19 cellular contexts compared by ENCODE assay signal in the genomic region with DNA sequence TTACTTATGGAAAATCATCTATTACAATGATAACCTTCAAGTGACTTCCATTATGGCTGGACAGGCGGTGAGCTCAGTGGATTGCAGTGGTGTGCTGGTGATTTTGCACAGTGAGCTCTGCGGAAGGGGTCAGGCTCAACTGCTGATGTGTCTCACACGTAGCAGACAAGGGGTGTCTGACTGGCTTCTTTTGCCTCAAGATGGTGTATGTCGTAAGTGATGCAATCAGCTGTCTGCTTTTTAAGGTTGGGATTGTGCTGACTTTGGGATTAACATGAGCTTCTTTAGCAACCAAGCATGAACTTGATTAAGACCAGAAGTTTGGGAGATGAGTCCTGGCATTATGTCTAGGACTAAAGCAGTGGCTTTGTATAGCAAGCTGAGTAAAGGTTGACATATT. TPM values are rescaled to one million over a fixed set of nuclear protein-coding genes. Genes with fewer than 3 reads are reported as not detected.
DNase-seq lines count a peak whose midpoint lies in the region; ATAC-seq and TF ChIP-seq lines count a peak whose summit lies in the region.
"Had no signal": no experiment of that assay in that cellular context is flagged by ENCODE, and none has a peak within 500 bp of the region (broad histone marks: within the 10 kb centered on the region; RNA-seq: fewer than 3 reads in every experiment).

No MANE protein-coding gene starts in this region.

- TSS peak; percentile 31 for BruUV-seq in MCF 10A (replicated peaks; lab: Mats Ljungman, UMichigan)
- no TSS peak for BruUV-seq in mammary epithelial cell (replicated peaks; lab: Mats Ljungman, UMichigan)

- H3K27me3 ChIP-seq in mammary epithelial cell (ENCODE audit: insufficient read depth, low read length): no peaks in the 10 kb centered on the region
- H3K27me3 ChIP-seq in body of pancreas: no peaks in the 10 kb centered on the region
- no peaks in the 10 kb centered on the region for H3K27me3 ChIP-seq in gastroesophageal sphincter
- H3K27me3 ChIP-seq: BLaER1, foreskin keratinocyte, transverse colon had no signal

- CTCF ChIA-PET in MCF 10A (lab: Yijun Ruan, JAX) (interaction anchor here (1.0 to 1.3 kb wide), 2 partner anchors 84 to 188 kb away, joined by 3 read pairs; no protein-coding TSS in a partner anchor), mammary epithelial cell (lab: Charles Lee; ENCODE audit: low non-redundant PET) (no interaction called here)

- DNase-seq in MCF 10A (ENCODE audit: unreplicated experiment) (no peak), mammary epithelial cell (no peak), body of pancreas (peak in 1 of 4 donors; percentile 9), C1 segment of cervical spinal cord (lab: John Stamatoyannopoulos, UW) (no peak), HK-2 (ENCODE audit: unreplicated experiment) (no peak)
- DNase-seq: activated CD4-positive, alpha-beta T cell treated with anti-CD3 and anti-CD28 coated beads for 36 hours; activated naive CD8-positive, alpha-beta T cell treated with anti-CD3 and anti-CD28 coated beads for 36 hours; foreskin keratinocyte; GM23248; NCI-H345; stimulated activated CD4-positive, alpha-beta T cell treated with anti-CD3 and anti-CD28 coated beads, Interleukin-2, amount 100 ng/mL, for 48 hours; stimulated activated naive CD4-positive, alpha-beta T cell; T-cell; transverse colon had no signal

- H3K36me3 Mint-ChIP-seq in MCF 10A (ENCODE audit: insufficient read depth, unreplicated experiment): peaks cover 45% of the 10 kb centered on the region

- H3K4me1 Mint-ChIP-seq in MCF 10A (ENCODE audit: insufficient read depth, unreplicated experiment): no peaks in the 10 kb centered on the region
- H3K4me1 Mint-ChIP-seq: activated naive CD8-positive, alpha-beta T cell treated with anti-CD3 and anti-CD28 coated beads for 36 hours; activated T-helper 17 cell treated with anti-CD3 and anti-CD28 coated beads, Interleukin-2, amount 50 U/mL, for 72 hours; T-cell had no signal

- H2AFZ ChIP-seq in mammary epithelial cell (ENCODE audit: low read depth, low read length): no peak overlapping the region
- H2AFZ ChIP-seq: GM23248 had no signal

- ATAC-seq in body of pancreas: peak; percentile 9
- no peak for ATAC-seq in gastroesophageal sphincter
- ATAC-seq in esophagus mucosa: no peak
- ATAC-seq in GM21515 (IDR thresholded peaks at IDR 0.05; ENCODE audit: unreplicated experiment): no peak
- ATAC-seq: activated CD4-positive, alpha-beta T cell treated with anti-CD3 and anti-CD28 coated beads for 36 hours; activated T-helper 17 cell treated with anti-CD3 and anti-CD28 coated beads, Interleukin-2, amount 50 U/mL, for 72 hours; foreskin keratinocyte; T-cell had no signal

- intact Hi-C loops in MCF 10A (cut with micrococcal nuclease): no loop called here
- intact Hi-C loops in mammary epithelial cell (cut with micrococcal nuclease): no loop called here
- intact Hi-C loops in body of pancreas (cut with DNase I): loop anchor here (10.0 kb wide), 1 partner anchor 93 kb away; a partner anchor contains a TSS

- no peak for TF ChIP-seq POLR2A in body of pancreas (IDR thresholded peaks at IDR 0.05)
- no peak for TF ChIP-seq POLR2A in gastroesophageal sphincter (IDR thresholded peaks at IDR 0.05)

- 96% methylated on average over 4 of the region's 4 CpGs for WGBS in mammary epithelial cell (ENCODE audit: low coverage, missing lambda C conversion rate)
- 93% methylated on average over 4 of the region's 4 CpGs for WGBS in body of pancreas, 2 donors
- WGBS in gastroesophageal sphincter (ENCODE audit: low coverage in 1 of 2), 2 donors: 80 to 94% methylated on average over 2 of the region's 4 CpGs

- H3K4me3 Mint-ChIP-seq in MCF 10A (ENCODE audit: unreplicated experiment): no peak overlapping the region
- H3K4me3 Mint-ChIP-seq: activated CD4-positive, alpha-beta T cell treated with anti-CD3 and anti-CD28 coated beads for 36 hours; activated naive CD8-positive, alpha-beta T cell treated with anti-CD3 and anti-CD28 coated beads for 36 hours; activated T-helper 17 cell treated with anti-CD3 and anti-CD28 coated beads, Interleukin-2, amount 50 U/mL, for 72 hours; T-cell had no signal

- H3K9me3 Mint-ChIP-seq in MCF 10A (ENCODE audit: unreplicated experiment): no peaks in the 10 kb centered on the region
- H3K9me3 Mint-ChIP-seq: activated naive CD8-positive, alpha-beta T cell treated with anti-CD3 and anti-CD28 coated beads for 36 hours; activated T-helper 17 cell treated with anti-CD3 and anti-CD28 coated beads, Interleukin-2, amount 50 U/mL, for 72 hours; T-cell had no signal

- peaks cover 4% of the 10 kb centered on the region for H3K79me2 ChIP-seq in mammary epithelial cell (ENCODE audit: insufficient read depth, low read length)

- H3K9me3 ChIP-seq in mammary epithelial cell (replicated peaks; ENCODE audit: insufficient read depth, low read length) (no peaks in the 10 kb centered on the region), body of pancreas (no peaks in the 10 kb centered on the region), gastroesophageal sphincter (no peaks in the 10 kb centered on the region)
- H3K9me3 ChIP-seq: BLaER1, transverse colon had no signal

- no peak for TF ChIP-seq EP300 in gastroesophageal sphincter (IDR thresholded peaks at IDR 0.05)

- no peaks in the 10 kb centered on the region for H4K20me1 ChIP-seq in mammary epithelial cell (ENCODE audit: insufficient read depth, low read length)
- H4K20me1 ChIP-seq: BLaER1 had no signal

- no peak overlapping the region for H3K27ac Mint-ChIP-seq in MCF 10A (ENCODE audit: low read depth, unreplicated experiment)
- H3K27ac Mint-ChIP-seq: activated CD4-positive, alpha-beta T cell treated with anti-CD3 and anti-CD28 coated beads for 36 hours; activated naive CD8-positive, alpha-beta T cell treated with anti-CD3 and anti-CD28 coated beads for 36 hours; activated T-helper 17 cell treated with anti-CD3 and anti-CD28 coated beads, Interleukin-2, amount 50 U/mL, for 72 hours; T-cell had no signal

- H3K27ac ChIP-seq in mammary epithelial cell (ENCODE audit: insufficient read depth, low read depth, low read length): no peak overlapping the region
- no peak overlapping the region for H3K27ac ChIP-seq in body of pancreas
- peak overlapping the region in 3 of 4 donors; percentile 84 to 90 (median 87) for H3K27ac ChIP-seq in gastroesophageal sphincter
- H3K27ac ChIP-seq: BLaER1, foreskin keratinocyte, GM23248 had no signal

- no peak overlapping the region for H3K4me2 ChIP-seq in mammary epithelial cell (ENCODE audit: insufficient read depth, low read depth, low read length)
- H3K4me2 ChIP-seq: BLaER1 had no signal

- H3K27me3 Mint-ChIP-seq in MCF 10A (ENCODE audit: insufficient read depth, unreplicated experiment): no peaks in the 10 kb centered on the region
- H3K27me3 Mint-ChIP-seq: activated CD4-positive, alpha-beta T cell treated with anti-CD3 and anti-CD28 coated beads for 36 hours; activated naive CD8-positive, alpha-beta T cell treated with anti-CD3 and anti-CD28 coated beads for 36 hours; activated T-helper 17 cell treated with anti-CD3 and anti-CD28 coated beads, Interleukin-2, amount 50 U/mL, for 72 hours; T-cell had no signal

- H3K4me3 ChIP-seq in mammary epithelial cell (replicated peaks in 1 of 3; ENCODE audit: insufficient read depth in 1 of 3, low read depth in 2 of 3, low read length in 3 of 3) (no peak overlapping the region), body of pancreas (no peak overlapping the region), gastroesophageal sphincter (no peak overlapping the region)
- H3K4me3 ChIP-seq: BLaER1, GM23248, transverse colon had no signal

- peaks cover 5% of the 10 kb centered on the region for H3K36me3 ChIP-seq in mammary epithelial cell (ENCODE audit: insufficient read depth, low read length)
- peaks cover 0 to 13% of the 10 kb centered on the region in 2 donors for H3K36me3 ChIP-seq in body of pancreas (replicated peaks in 1 of 2; ENCODE audit: insufficient read depth in 1 of 2, low read depth in 2 of 2)
- H3K36me3 ChIP-seq in gastroesophageal sphincter: peaks cover 0 to 23% of the 10 kb centered on the region in 2 donors

- POLR2A ChIA-PET in MCF 10A (lab: Yijun Ruan, JAX): interaction anchor here (0.9 kb wide), 1 partner anchor 10 kb away, joined by 3 read pairs; no protein-coding TSS in a partner anchor

- peaks cover 4% of the 10 kb centered on the region for H3K4me1 ChIP-seq in mammary epithelial cell (ENCODE audit: insufficient read depth, low read length)
- no peaks in the 10 kb centered on the region for H3K4me1 ChIP-seq in body of pancreas
- H3K4me1 ChIP-seq in gastroesophageal sphincter: peaks cover 8 to 100% (median 17%) of the 10 kb centered on the region in 3 donors
- H3K4me1 ChIP-seq: BLaER1 had no signal

- TF ChIP-seq CTCF in MCF 10A (IDR thresholded peaks at IDR 0.05; ENCODE audit: unreplicated experiment) (no peak), mammary epithelial cell (conservative IDR thresholded peaks at IDR 0.05 in 1 of 2, IDR thresholded peaks at IDR 0.05 in 1 of 2; ENCODE audit: extremely low read depth in 1 of 2, insufficient read depth in 1 of 2, low read depth in 1 of 2, low read length in 2 of 2) (no peak), body of pancreas (IDR thresholded peaks at IDR 0.05) (no peak), gastroesophageal sphincter (IDR thresholded peaks at IDR 0.05) (no peak)

- in situ Hi-C loops in mammary epithelial cell (cut with MboI; ENCODE audit: low sequenced_read_pairs in 2 of 2): loop anchor here in 1 of 2 donors (25.0 kb wide), 1 partner anchor 220 kb away; no protein-coding TSS in a partner anchor

- no peak overlapping the region for H3K9ac ChIP-seq in mammary epithelial cell (ENCODE audit: insufficient read depth, low read length)
- H3K9ac ChIP-seq: BLaER1, GM23248 had no signal

- dilution Hi-C loops in mammary epithelial cell (cut with HindIII; ENCODE audit: low sequenced_read_pairs): no loop called here

RNA-seq across cellular contexts. Expression of a gene that starts 49.5 kb away (rescaled TPM):
- 19.5 and 27.1 TPM in 2 replicates for total RNA-seq in MCF 10A (2022)
- 10 to 100 TPM; 11.0 to 26.8 TPM for total RNA-seq in mammary epithelial cell
- 17.0 TPM for polyA plus RNA-seq in mammary epithelial cell
- 92.0 TPM for polyA minus RNA-seq in mammary epithelial cell
- 10 to 100 TPM in 1 of 2 donors, 1 to 10 TPM in 1; 9.3 to 13.8 TPM for total RNA-seq in body of pancreas
- 10 to 100 TPM in 2 of 4 donors, 1 to 10 TPM in 2; 9.1 to 18.7 (median 12.4) TPM for total RNA-seq in gastroesophageal sphincter
- total RNA-seq in esophagus mucosa: 13.5 TPM

Comparison
In these comparisons a context has a peak if more than half of its experiments do, and no peak if none do; other contexts are left out.
1. H3K27ac ChIP-seq: peak in gastroesophageal sphincter (3 of 4); none in mammary epithelial cell (single experiment) and body of pancreas (0 of 4).